In genomic region chr19:44061038-44061437, GRCh38 we compare ENCODE assay signal across 29 cellular contexts.
"Had no signal": no experiment of that assay in that cellular context is flagged by ENCODE, and none has a peak within 500 bp of the region (broad histone marks: within the 10 kb centered on the region; RNA-seq: fewer than 3 reads in every experiment).

No MANE protein-coding gene starts in this region.

- H3K4me3 ChIP-seq: stomach, suprapubic skin, testis, thoracic aorta, thyroid gland, tibial artery, tibial nerve, transverse colon, upper lobe of left lung, upper lobe of right lung, uterus, vagina had no signal

- H3K27me3 ChIP-seq: stomach, suprapubic skin, testis, thyroid gland, tibial artery, tibial nerve, transverse colon, upper lobe of left lung, upper lobe of right lung, uterus, vagina had no signal

- H3K36me3 ChIP-seq: uterus had no signal

- ATAC-seq: stimulated activated effector memory CD8-positive, alpha-beta T cell treated with anti-CD3 and anti-CD28 coated beads, Interleukin-12 subunit alpha, Interleukin-12 subunit beta, amount 100 ng/mL, for 72 hours; stimulated activated memory B cell treated with anti-CD40 and anti-IgM and Interleukin-4, amounts not matched to agents 10 μg/mL and 1 μg/mL and 100 μg/mL, for 72 hours; stimulated activated naive B cell treated with anti-CD40 and anti-IgM and Interleukin-4, amounts not matched to agents 10 μg/mL and 1 μg/mL and 100 μg/mL, for 72 hours; stimulated activated naive CD8-positive, alpha-beta T cell treated with anti-CD3 and anti-CD28 coated beads, Interleukin-15, amount 100 ng/mL, for 72 hours; stimulated activated naive CD8-positive, alpha-beta T cell treated with anti-CD3 and anti-CD28 coated beads, Interleukin-15, Interleukin-2, amounts not matched to agents 100 U/mL and 50 U/mL, for 24 hours; upper lobe of right lung had no signal

- H3K27me3 Mint-ChIP-seq: stimulated activated memory B cell treated with anti-CD40 and anti-IgM and Interleukin-4, amounts not matched to agents 10 μg/mL and 1 μg/mL and 100 μg/mL, for 72 hours; stimulated activated naive B cell treated with anti-CD40 and anti-IgM and Interleukin-4, amounts not matched to agents 10 μg/mL and 1 μg/mL and 100 μg/mL, for 72 hours; stimulated activated naive CD8-positive, alpha-beta T cell treated with anti-CD3 and anti-CD28 coated beads, Interleukin-15, amount 100 ng/mL, for 72 hours; stimulated activated naive CD8-positive, alpha-beta T cell treated with anti-CD3 and anti-CD28 coated beads, Interleukin-15, Interleukin-2, amounts not matched to agents 100 ng/mL and 50 ng/mL, for 24 hours; type B pancreatic cell had no signal

- H3K27ac Mint-ChIP-seq: stimulated activated effector memory CD8-positive, alpha-beta T cell treated with anti-CD3 and anti-CD28 coated beads, Interleukin-12 subunit alpha, Interleukin-12 subunit beta, amount 100 ng/mL, for 72 hours; stimulated activated memory B cell treated with anti-CD40 and anti-IgM and Interleukin-4, amounts not matched to agents 10 μg/mL and 1 μg/mL and 100 μg/mL, for 72 hours; stimulated activated naive B cell treated with anti-CD40 and anti-IgM and Interleukin-4, amounts not matched to agents 10 μg/mL and 1 μg/mL and 100 μg/mL, for 72 hours; stimulated activated naive CD8-positive, alpha-beta T cell treated with anti-CD3 and anti-CD28 coated beads, Interleukin-15, amount 100 ng/mL, for 72 hours; stimulated activated naive CD8-positive, alpha-beta T cell treated with anti-CD3 and anti-CD28 coated beads, Interleukin-15, Interleukin-2, amounts not matched to agents 100 ng/mL and 50 ng/mL, for 24 hours; type B pancreatic cell had no signal

- H3K4me3 Mint-ChIP-seq: stimulated activated effector memory CD8-positive, alpha-beta T cell treated with anti-CD3 and anti-CD28 coated beads, Interleukin-12 subunit alpha, Interleukin-12 subunit beta, amount 100 ng/mL, for 72 hours; stimulated activated memory B cell treated with anti-CD40 and anti-IgM and Interleukin-4, amounts not matched to agents 10 μg/mL and 1 μg/mL and 100 μg/mL, for 72 hours; stimulated activated naive B cell treated with anti-CD40 and anti-IgM and Interleukin-4, amounts not matched to agents 10 μg/mL and 1 μg/mL and 100 μg/mL, for 72 hours; stimulated activated naive CD8-positive, alpha-beta T cell treated with anti-CD3 and anti-CD28 coated beads, Interleukin-15, amount 100 ng/mL, for 72 hours; stimulated activated naive CD8-positive, alpha-beta T cell treated with anti-CD3 and anti-CD28 coated beads, Interleukin-15, Interleukin-2, amounts not matched to agents 100 ng/mL and 50 ng/mL, for 24 hours; type B pancreatic cell had no signal

- H3K4me1 ChIP-seq: stomach, suprapubic skin, testis, thyroid gland, tibial artery, tibial nerve, transverse colon, upper lobe of left lung, upper lobe of right lung, uterus, vagina had no signal

- H3K4me1 Mint-ChIP-seq: stimulated activated effector memory CD8-positive, alpha-beta T cell treated with anti-CD3 and anti-CD28 coated beads, Interleukin-12 subunit alpha, Interleukin-12 subunit beta, amount 100 ng/mL, for 72 hours; stimulated activated memory B cell treated with anti-CD40 and anti-IgM and Interleukin-4, amounts not matched to agents 10 μg/mL and 1 μg/mL and 100 μg/mL, for 72 hours; stimulated activated naive B cell treated with anti-CD40 and anti-IgM and Interleukin-4, amounts not matched to agents 10 μg/mL and 1 μg/mL and 100 μg/mL, for 72 hours; stimulated activated naive CD8-positive, alpha-beta T cell treated with anti-CD3 and anti-CD28 coated beads, Interleukin-15, amount 100 ng/mL, for 72 hours had no signal

- H3K27ac ChIP-seq: stomach, suprapubic skin, testis, thoracic aorta, thyroid gland, tibial artery, tibial nerve, transverse colon, upper lobe of left lung, upper lobe of right lung, uterus, vagina had no signal

- H3K9me3 ChIP-seq: testis, thyroid gland had no signal

- H3K36me3 Mint-ChIP-seq: stimulated activated effector memory CD8-positive, alpha-beta T cell treated with anti-CD3 and anti-CD28 coated beads, Interleukin-12 subunit alpha, Interleukin-12 subunit beta, amount 100 ng/mL, for 72 hours had no signal

- FAIRE-seq: urothelium cell line had no signal

- DNase-seq: stimulated activated CD4-positive, alpha-beta T cell treated with anti-CD3 and anti-CD28 coated beads, Interleukin-2, amount 100 ng/mL, for 48 hours; stimulated activated CD4-positive, alpha-beta T cell treated with anti-CD3 and anti-CD28 coated beads, Interleukin-4, amount 100 ng/mL, for 1 hour; stimulated activated CD4-positive, alpha-beta T cell treated with anti-CD3 and anti-CD28 coated beads, Interleukin-4, amount 100 ng/mL, for 24 hours; stimulated activated CD4-positive, alpha-beta T cell treated with anti-CD3 and anti-CD28 coated beads, Interleukin-4, amount 100 ng/mL, for 4 hours; stimulated activated CD8-positive, alpha-beta memory T cell treated with anti-CD3 and anti-CD28 coated beads, Interleukin-4, amount 100 ng/mL, for 48 hours; stimulated activated naive B cell treated with anti-CD40 and anti-IgM and Interleukin-4, amounts not matched to agents 10 μg/mL and 1 μg/mL and 100 μg/mL, for 72 hours; stimulated activated naive CD4-positive, alpha-beta T cell; stimulated activated naive CD4-positive, alpha-beta T cell treated with Interleukin-2 at 50 U/mL for 16 hours; stimulated activated naive CD8-positive, alpha-beta T cell treated with anti-CD3 and anti-CD28 coated beads, Interleukin-15, amount 100 ng/mL, for 72 hours; stimulated activated naive CD8-positive, alpha-beta T cell treated with anti-CD3 and anti-CD28 coated beads, Interleukin-15, Interleukin-2, amounts not matched to agents 100 U/mL and 50 U/mL, for 24 hours; stomach; substantia nigra; testis; thyroid gland; tibial artery; transverse colon; trophoblast cell; upper lobe of left lung; upper lobe of right lung; uterus had no signal
